ENCODE assay signal across 14 cellular contexts in the genomic region with DNA sequence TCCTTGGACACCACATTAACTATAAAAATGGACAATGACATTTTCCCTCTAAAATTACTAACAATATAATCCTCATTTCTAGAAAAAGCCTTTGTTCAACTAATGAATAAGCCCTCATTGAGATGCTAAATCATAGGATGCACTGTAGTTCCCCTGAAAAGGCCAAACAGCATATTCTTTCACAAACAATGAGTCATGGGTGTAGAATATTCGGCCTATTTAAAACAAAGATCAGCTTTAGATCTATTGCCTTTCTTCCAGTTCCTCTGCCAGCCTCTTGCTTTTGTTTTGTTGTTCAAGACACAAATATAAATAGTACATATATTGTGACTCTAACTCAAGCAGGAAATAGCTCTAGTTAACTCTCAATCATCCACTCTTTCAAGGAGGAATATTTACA.
A peak's percentile ranks its signal among the peaks of the same experiment; 100 is the strongest.
DNase-seq lines count a peak whose midpoint lies in the region; ATAC-seq and TF ChIP-seq lines count a peak whose summit lies in the region.
"Had no signal": no experiment of that assay in that cellular context is flagged by ENCODE, and none has a peak within 500 bp of the region (broad histone marks: within the 10 kb centered on the region; RNA-seq: fewer than 3 reads in every experiment).

No MANE protein-coding gene starts in this region.

- H3K4me3 ChIP-seq in dorsolateral prefrontal cortex (peak overlapping the region in 7 of 59 donors; percentile 6 to 33 (median 14)), mesenchymal stem cell (ENCODE audit: insufficient read depth in 1 of 2, low read depth in 1 of 2, low read length in 2 of 2) (no peak overlapping the region)
- H3K4me3 ChIP-seq: right lobe of liver, upper lobe of left lung had no signal

- 0% methylated on average over 1 of the region's 1 CpG for WGBS in mesenchymal stem cell

- no peak overlapping the region for H2AFZ ChIP-seq in mesenchymal stem cell (ENCODE audit: low read depth, low read length)

- no peak overlapping the region for H2BK15ac ChIP-seq in mesenchymal stem cell (ENCODE audit: low read depth, poor library complexity, severe bottlenecking)

- no peak overlapping the region for H2AK5ac ChIP-seq in mesenchymal stem cell (ENCODE audit: low read length, severe bottlenecking)

- no peak overlapping the region for H2BK5ac ChIP-seq in mesenchymal stem cell (ENCODE audit: low read depth, low read length, poor library complexity, severe bottlenecking)

- H3K9me3 ChIP-seq in mesenchymal stem cell (ENCODE audit: control insufficient read depth, low read length), result no peaks in the 10 kb centered on the region
- H3K9me3 ChIP-seq: right lobe of liver, upper lobe of left lung had no signal

- H3K9ac ChIP-seq in mesenchymal stem cell (ENCODE audit: low read length), result no peak overlapping the region

- H3K4me2 ChIP-seq in mesenchymal stem cell (ENCODE audit: low read length, poor library complexity, severe bottlenecking), result no peak overlapping the region

- H3K79me1 ChIP-seq in mesenchymal stem cell (replicated peaks; ENCODE audit: low read length, poor library complexity, severe bottlenecking), result peaks cover 21% of the 10 kb centered on the region

- H3K18ac ChIP-seq in mesenchymal stem cell (ENCODE audit: low read depth in 1 of 2, low read length in 2 of 2), result no peak overlapping the region

- no peak overlapping the region for H2BK12ac ChIP-seq in mesenchymal stem cell (ENCODE audit: low read length in 2 of 2)

- no peak overlapping the region for H3K23ac ChIP-seq in mesenchymal stem cell (ENCODE audit: low read length in 2 of 2)

- H4K91ac ChIP-seq in mesenchymal stem cell (ENCODE audit: low read length), result no peak overlapping the region

- H3K14ac ChIP-seq in mesenchymal stem cell (ENCODE audit: low read length in 2 of 2), result no peak overlapping the region

- no peaks in the 10 kb centered on the region for H3K4me1 ChIP-seq in mesenchymal stem cell (ENCODE audit: control insufficient read depth, insufficient read depth, low read depth, low read length)
- H3K4me1 ChIP-seq: right lobe of liver had no signal

- ATAC-seq in GM21717 (IDR thresholded peaks at IDR 0.05; ENCODE audit: unreplicated experiment) (no peak), HG03196 (IDR thresholded peaks at IDR 0.05; ENCODE audit: unreplicated experiment) (no peak)

- no peaks in the 10 kb centered on the region for H3K27me3 ChIP-seq in dorsolateral prefrontal cortex
- H3K27me3 ChIP-seq in mesenchymal stem cell (ENCODE audit: control insufficient read depth in 1 of 2, insufficient read depth in 1 of 2, low read length in 2 of 2), result no peaks in the 10 kb centered on the region
- H3K27me3 ChIP-seq: right lobe of liver, upper lobe of left lung had no signal

- no peak overlapping the region for H4K8ac ChIP-seq in mesenchymal stem cell (ENCODE audit: low read length)

- peaks cover 6 to 38% of the 10 kb centered on the region in 2 experiments for H3K36me3 ChIP-seq in mesenchymal stem cell (ENCODE audit: control insufficient read depth in 1 of 2, insufficient read depth in 2 of 2, low read depth in 1 of 2, low read length in 2 of 2)

- DNase-seq in Ammon's horn (ENCODE audit: low spot score) (peak; percentile 81), LHCN-M2 (ENCODE audit: low read depth) (peak; percentile 62), dorsolateral prefrontal cortex (no peak), mesenchymal stem cell (peak; percentile 64), NCI-H1105 treated with DMSO at 0.1 percent for 48 hours (lab: John Stamatoyannopoulos, UW) (no peak)
- no peak for DNase-seq in activated CD8-positive, alpha-beta memory T cell treated with anti-CD3 and anti-CD28 coated beads, Interleukin-2, amount 50 U/mL, for 48 hours
- DNase-seq: activated CD4-positive, alpha-beta T cell treated with anti-CD3 and anti-CD28 coated beads, Interleukin-2, amount 10 ng/mL, durations not matched to agents 7 days and 5 days; activated naive CD4-positive, alpha-beta T cell; NCI-H187 treated with DMSO at 0.1 percent for 48 hours; NK-92 treated with Interleukin-12 subunit alpha and Interleukin-12 subunit beta, amount 100 ng/mL, for 24 hours; right lobe of liver; upper lobe of left lung had no signal

- H3K4ac ChIP-seq in mesenchymal stem cell (ENCODE audit: low read depth in 1 of 2, low read length in 2 of 2), result no peak overlapping the region

- intact Hi-C loops in dorsolateral prefrontal cortex (cut with DNase I), result loop anchor here in 1 of 2 donors (5.0 to 10.0 kb wide), 2 partner anchors 80 to 442 kb away; partner anchors contain the start of gene ADAM10

- H2BK120ac ChIP-seq in mesenchymal stem cell (ENCODE audit: low read depth, low read length), result no peak overlapping the region

- peak in 4 of 56 donors; percentile 2 to 34 (median 16) for TF ChIP-seq CTCF in dorsolateral prefrontal cortex (IDR thresholded peaks at IDR 0.05 in 54 of 56, conservative IDR thresholded peaks at IDR 0.05 in 2 of 56; ENCODE audit: low read depth in 1 of 56, partially characterized antibody in 56 of 56)

- H3K27ac ChIP-seq in dorsolateral prefrontal cortex, result peak overlapping the region; percentile 40 to 98 (median 91)
- H3K27ac ChIP-seq in mesenchymal stem cell (ENCODE audit: low read length, poor library complexity, severe bottlenecking), result no peak overlapping the region
- H3K27ac ChIP-seq: right lobe of liver, upper lobe of left lung had no signal

Comparison
In these comparisons a context has a peak if more than half of its experiments do, and no peak if none do; other contexts are left out.
1. DNase-seq: peak in Ammon's horn (single experiment), LHCN-M2 (single experiment) and mesenchymal stem cell (single experiment); none in dorsolateral prefrontal cortex (0 of 10), NCI-H1105 treated with DMSO at 0.1 percent for 48 hours (single experiment) and activated CD8-positive, alpha-beta memory T cell treated with anti-CD3 and anti-CD28 coated beads, Interleukin-2, amount 50 U/mL, for 48 hours (single experiment).